21 cellular contexts compared by ENCODE assay signal in the genomic region with DNA sequence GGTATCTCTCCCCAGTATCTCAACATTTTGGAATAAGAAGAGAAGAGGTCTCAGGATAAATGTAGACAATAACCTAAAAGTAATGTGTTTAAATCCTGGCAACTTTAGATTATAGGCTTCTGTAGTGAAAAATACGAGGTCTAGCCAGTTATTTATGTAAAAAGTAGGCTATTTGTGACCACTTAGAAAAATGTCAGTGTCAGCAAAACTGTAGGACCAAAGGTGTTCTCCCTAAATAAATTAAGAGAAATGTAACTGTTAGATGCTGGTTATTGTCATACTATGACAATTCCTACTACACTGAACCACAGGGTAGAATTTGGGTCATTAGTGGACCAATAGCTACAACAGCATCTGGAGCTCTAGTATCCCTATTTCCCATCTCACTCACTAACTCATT. TPM values are rescaled to one million over a fixed set of nuclear protein-coding genes. Genes with fewer than 3 reads are reported as not detected.
A peak's percentile ranks its signal among the peaks of the same experiment; 100 is the strongest.
DNase-seq lines count a peak whose midpoint lies in the region; ATAC-seq and TF ChIP-seq lines count a peak whose summit lies in the region.
"Had no signal": no experiment of that assay in that cellular context is flagged by ENCODE, and none has a peak within 500 bp of the region (broad histone marks: within the 10 kb centered on the region; RNA-seq: fewer than 3 reads in every experiment).

No MANE protein-coding gene starts in this region.

- H2AFZ ChIP-seq in GM23248, result no peak overlapping the region

- H3K36me3 Mint-ChIP-seq in stimulated activated naive CD8-positive, alpha-beta T cell treated with anti-CD3 and anti-CD28 coated beads, Interleukin-15, Interleukin-2, amounts not matched to agents 100 ng/mL and 50 ng/mL, for 24 hours (ENCODE audit: low read depth), result peaks cover 45% of the 10 kb centered on the region
- H3K36me3 Mint-ChIP-seq in activated CD8-positive, alpha-beta T cell treated with anti-CD3 and anti-CD28 coated beads, Interleukin-2, amount 10 ng/mL, durations not matched to agents 7 days and 5 days (ENCODE audit: low read depth), result peaks cover 43% of the 10 kb centered on the region
- peaks cover 24% of the 10 kb centered on the region for H3K36me3 Mint-ChIP-seq in mesothelial cell of epicardium

- peaks cover 46% of the 10 kb centered on the region for H3K4me1 Mint-ChIP-seq in stimulated activated naive CD8-positive, alpha-beta T cell treated with anti-CD3 and anti-CD28 coated beads, Interleukin-15, Interleukin-2, amounts not matched to agents 100 ng/mL and 50 ng/mL, for 24 hours (ENCODE audit: low read depth)
- H3K4me1 Mint-ChIP-seq in stimulated activated naive CD8-positive, alpha-beta T cell treated with anti-CD3 and anti-CD28 coated beads, Interleukin-15, amount 100 ng/mL, for 72 hours, result peaks cover 39% of the 10 kb centered on the region
- peaks cover 40% of the 10 kb centered on the region for H3K4me1 Mint-ChIP-seq in activated CD8-positive, alpha-beta T cell treated with anti-CD3 and anti-CD28 coated beads, Interleukin-2, amount 10 ng/mL, durations not matched to agents 7 days and 5 days (ENCODE audit: low read depth)
- peaks cover 32% of the 10 kb centered on the region for H3K4me1 Mint-ChIP-seq in mesothelial cell of epicardium

- peaks cover 70% of the 10 kb centered on the region for H3K79me2 ChIP-seq in GM23248 (ENCODE audit: insufficient read depth)

- H3K4me2 ChIP-seq in GM23248 (ENCODE audit: unreplicated experiment), result no peak overlapping the region

- CTCF ChIA-PET in activated CD8-positive, alpha-beta T cell treated with anti-CD3 and anti-CD28 coated beads, Interleukin-2, amount 10 ng/mL, durations not matched to agents 7 days and 5 days (lab: Charles Lee), result interaction anchor here (0.8 to 1.2 kb wide), 2 partner anchors 21 to 22 kb away, joined by 3 read pairs; no protein-coding TSS in a partner anchor

- H3K4me3 Mint-ChIP-seq in stimulated activated naive CD8-positive, alpha-beta T cell treated with anti-CD3 and anti-CD28 coated beads, Interleukin-15, Interleukin-2, amounts not matched to agents 100 ng/mL and 50 ng/mL, for 24 hours, result peak overlapping the region; percentile 28
- H3K4me3 Mint-ChIP-seq in stimulated activated naive CD8-positive, alpha-beta T cell treated with anti-CD3 and anti-CD28 coated beads, Interleukin-15, amount 100 ng/mL, for 72 hours, result no peak overlapping the region
- H3K4me3 Mint-ChIP-seq in activated CD8-positive, alpha-beta T cell treated with anti-CD3 and anti-CD28 coated beads, Interleukin-2, amount 10 ng/mL, durations not matched to agents 7 days and 5 days, result peak overlapping the region; percentile 10
- peak overlapping the region; percentile 98 for H3K4me3 Mint-ChIP-seq in mesothelial cell of epicardium

- H3K9me3 ChIP-seq in GM23248 (ENCODE audit: low read depth), result no peaks in the 10 kb centered on the region
- H3K9me3 ChIP-seq: prostate gland, tibial nerve had no signal

- H3K27ac Mint-ChIP-seq in stimulated activated naive CD8-positive, alpha-beta T cell treated with anti-CD3 and anti-CD28 coated beads, Interleukin-15, Interleukin-2, amounts not matched to agents 100 ng/mL and 50 ng/mL, for 24 hours, result no peak overlapping the region
- H3K27ac Mint-ChIP-seq in stimulated activated naive CD8-positive, alpha-beta T cell treated with anti-CD3 and anti-CD28 coated beads, Interleukin-15, amount 100 ng/mL, for 72 hours, result no peak overlapping the region
- H3K27ac Mint-ChIP-seq in activated CD8-positive, alpha-beta T cell treated with anti-CD3 and anti-CD28 coated beads, Interleukin-2, amount 10 ng/mL, durations not matched to agents 7 days and 5 days, result no peak overlapping the region
- H3K27ac Mint-ChIP-seq in mesothelial cell of epicardium, result no peak overlapping the region

- no peak for TF ChIP-seq POLR2A in erythroblast (IDR thresholded peaks at IDR 0.05; ENCODE audit: low read length)

- H3K9ac ChIP-seq in GM23248, result no peak overlapping the region

- H4K20me1 ChIP-seq in GM23248 (ENCODE audit: insufficient read depth), result no peaks in the 10 kb centered on the region

- WGBS in GM23248 (ENCODE audit: low coverage in 1 of 2, low lambda C conversion rate in 2 of 2, missing lambda C conversion rate in 2 of 2), 2 experiments, result 89 to 94% methylated on average over 1 of the region's 1 CpG

- peaks cover 25% of the 10 kb centered on the region for H3K4me1 ChIP-seq in GM23248 (ENCODE audit: insufficient read depth)

- DNase-seq in stimulated activated naive CD8-positive, alpha-beta T cell treated with anti-CD3 and anti-CD28 coated beads, Interleukin-15, amount 100 ng/mL, for 72 hours, result no peak
- no peak for DNase-seq in activated CD8-positive, alpha-beta T cell treated with anti-CD3 and anti-CD28 coated beads, Interleukin-2, amount 10 ng/mL, durations not matched to agents 7 days and 5 days
- DNase-seq in mesothelial cell of epicardium (ENCODE audit: low spot score in 2 of 2, unreplicated experiment in 2 of 2) (no peak), GM23248 (no peak), erythroblast (lab: John Stamatoyannopoulos, UW) (no peak)
- DNase-seq: caudate nucleus; DMS79; MV-4-11; NCI-H187; NCI-H226; SHP77; stimulated activated CD4-positive, alpha-beta T cell treated with anti-CD3 and anti-CD28 coated beads, Interleukin-2, amount 100 ng/mL, for 24 hours; stimulated activated naive CD4-positive, alpha-beta T cell treated with Interleukin-2 at 50 U/mL for 16 hours; SW 1271 had no signal

- no peaks in the 10 kb centered on the region for H3K27me3 ChIP-seq in GM23248 (replicated peaks; ENCODE audit: insufficient read depth)
- H3K27me3 ChIP-seq: tibial nerve had no signal

- H3F3A ChIP-seq in GM23248 (ENCODE audit: insufficient read depth), result no peaks in the 10 kb centered on the region

- H3K9me2 ChIP-seq in GM23248 (ENCODE audit: insufficient read depth), result no peaks in the 10 kb centered on the region

- POLR2A ChIA-PET in activated CD8-positive, alpha-beta T cell treated with anti-CD3 and anti-CD28 coated beads, Interleukin-2, amount 10 ng/mL, durations not matched to agents 7 days and 5 days (lab: Charles Lee), result no interaction called here

- in situ Hi-C loops in GM23248 (cut with MboI), result no loop called here

- no peak overlapping the region for H3K4me3 ChIP-seq in GM23248
- H3K4me3 ChIP-seq: GM12878, lung, prostate gland, tibial nerve had no signal

- no peaks in the 10 kb centered on the region for H3K27me3 Mint-ChIP-seq in stimulated activated naive CD8-positive, alpha-beta T cell treated with anti-CD3 and anti-CD28 coated beads, Interleukin-15, Interleukin-2, amounts not matched to agents 100 ng/mL and 50 ng/mL, for 24 hours
- H3K27me3 Mint-ChIP-seq in stimulated activated naive CD8-positive, alpha-beta T cell treated with anti-CD3 and anti-CD28 coated beads, Interleukin-15, amount 100 ng/mL, for 72 hours, result no peaks in the 10 kb centered on the region
- no peaks in the 10 kb centered on the region for H3K27me3 Mint-ChIP-seq in activated CD8-positive, alpha-beta T cell treated with anti-CD3 and anti-CD28 coated beads, Interleukin-2, amount 10 ng/mL, durations not matched to agents 7 days and 5 days (ENCODE audit: low read depth)
- H3K27me3 Mint-ChIP-seq in mesothelial cell of epicardium (ENCODE audit: low read depth), result no peaks in the 10 kb centered on the region

- TF ChIP-seq CTCF in mesothelial cell of epicardium (IDR thresholded peaks at IDR 0.05; ENCODE audit: unreplicated experiment), result no peak

- peaks cover 43% of the 10 kb centered on the region for H3K36me3 ChIP-seq in GM23248 (ENCODE audit: low read depth)
- H3K36me3 ChIP-seq: prostate gland had no signal

- H3K27ac ChIP-seq in GM23248, result no peak overlapping the region
- H3K27ac ChIP-seq: prostate gland, tibial nerve had no signal

- no peaks in the 10 kb centered on the region for H3K9me3 Mint-ChIP-seq in stimulated activated naive CD8-positive, alpha-beta T cell treated with anti-CD3 and anti-CD28 coated beads, Interleukin-15, Interleukin-2, amounts not matched to agents 100 ng/mL and 50 ng/mL, for 24 hours
- no peaks in the 10 kb centered on the region for H3K9me3 Mint-ChIP-seq in stimulated activated naive CD8-positive, alpha-beta T cell treated with anti-CD3 and anti-CD28 coated beads, Interleukin-15, amount 100 ng/mL, for 72 hours
- H3K9me3 Mint-ChIP-seq in activated CD8-positive, alpha-beta T cell treated with anti-CD3 and anti-CD28 coated beads, Interleukin-2, amount 10 ng/mL, durations not matched to agents 7 days and 5 days (ENCODE audit: insufficient read depth), result no peaks in the 10 kb centered on the region
- H3K9me3 Mint-ChIP-seq in mesothelial cell of epicardium, result no peaks in the 10 kb centered on the region

- ATAC-seq in stimulated activated naive CD8-positive, alpha-beta T cell treated with anti-CD3 and anti-CD28 coated beads, Interleukin-15, amount 100 ng/mL, for 72 hours, result no peak
- ATAC-seq in activated CD8-positive, alpha-beta T cell treated with anti-CD3 and anti-CD28 coated beads, Interleukin-2, amount 10 ng/mL, durations not matched to agents 7 days and 5 days, result no peak
- ATAC-seq in GM21723 (IDR thresholded peaks at IDR 0.05; ENCODE audit: unreplicated experiment), result no peak
- ATAC-seq: esophagus mucosa, GM12878 had no signal

RNA-seq across cellular contexts. Expression of gene SUPT7L, which starts 2.0 kb away (rescaled TPM):
- 10 to 100 TPM; 30.1 to 30.8 TPM for total RNA-seq in activated CD8-positive, alpha-beta T cell treated with anti-CD3 and anti-CD28 coated beads, Interleukin-2, amount 10 ng/mL, durations not matched to agents 7 days and 5 days
- 40.6 to 42.6 TPM (median 41.2 TPM) in 3 replicates for total RNA-seq in mesothelial cell of epicardium
- 24.6 and 25.3 TPM in 2 replicates for total RNA-seq in GM23248 (2014; rRNA removed; shearing (Covaris generic))
- 22.0 and 23.3 TPM in 2 replicates for polyA plus RNA-seq in GM23248 (2016; fragmentation: Nextera tagmentation; extraction: Ambion mirVana)

RNA-seq across cellular contexts. Expression of gene SLC4A1AP, which starts 2.3 kb away (rescaled TPM):
- 10 to 100 TPM; 24.2 to 25.2 TPM for total RNA-seq in activated CD8-positive, alpha-beta T cell treated with anti-CD3 and anti-CD28 coated beads, Interleukin-2, amount 10 ng/mL, durations not matched to agents 7 days and 5 days
- 18.8 to 20.0 TPM (median 19.1 TPM) in 3 replicates for total RNA-seq in mesothelial cell of epicardium
- total RNA-seq in GM23248 (2014; rRNA removed; shearing (Covaris generic)), result 21.0 and 23.9 TPM in 2 replicates
- 22.4 and 24.4 TPM in 2 replicates for polyA plus RNA-seq in GM23248 (2016; fragmentation: Nextera tagmentation; extraction: Ambion mirVana)

RNA-seq across cellular contexts. Expression of gene GPN1, which starts 32.5 kb away (rescaled TPM):
- 10 to 100 TPM; 39.7 to 41.4 TPM for total RNA-seq in activated CD8-positive, alpha-beta T cell treated with anti-CD3 and anti-CD28 coated beads, Interleukin-2, amount 10 ng/mL, durations not matched to agents 7 days and 5 days
- 32.4 to 36.7 TPM (median 36.3 TPM) in 3 replicates for total RNA-seq in mesothelial cell of epicardium
- total RNA-seq in GM23248 (2014; rRNA removed; shearing (Covaris generic)), result 24.7 and 25.1 TPM in 2 replicates
- polyA plus RNA-seq in GM23248 (2016; fragmentation: Nextera tagmentation; extraction: Ambion mirVana), result 41.4 and 42.4 TPM in 2 replicates

RNA-seq across cellular contexts. Expression of gene CCDC121, which starts 32.6 kb away (rescaled TPM):
- total RNA-seq in activated CD8-positive, alpha-beta T cell treated with anti-CD3 and anti-CD28 coated beads, Interleukin-2, amount 10 ng/mL, durations not matched to agents 7 days and 5 days, result 1 to 10 TPM; 1.5 to 1.6 TPM
- total RNA-seq in mesothelial cell of epicardium, result 4.6 to 5.2 TPM (median 4.9 TPM) in 3 replicates
- 1.6 and 3.4 TPM in 2 replicates for total RNA-seq in GM23248 (2014; rRNA removed; shearing (Covaris generic))
- 0.50 and 0.87 TPM in 2 replicates for polyA plus RNA-seq in GM23248 (2016; fragmentation: Nextera tagmentation; extraction: Ambion mirVana)

Comparison
In these comparisons a context has a peak if more than half of its experiments do, and no peak if none do; other contexts are left out.
1. H3K4me3 Mint-ChIP-seq: peak in stimulated activated naive CD8-positive, alpha-beta T cell treated with anti-CD3 and anti-CD28 coated beads, Interleukin-15, Interleukin-2, amounts not matched to agents 100 ng/mL and 50 ng/mL, for 24 hours (single experiment), activated CD8-positive, alpha-beta T cell treated with anti-CD3 and anti-CD28 coated beads, Interleukin-2, amount 10 ng/mL, durations not matched to agents 7 days and 5 days (single experiment) and mesothelial cell of epicardium (single experiment); none in stimulated activated naive CD8-positive, alpha-beta T cell treated with anti-CD3 and anti-CD28 coated beads, Interleukin-15, amount 100 ng/mL, for 72 hours (0 of 2).